9 cellular contexts compared by ENCODE assay signal in genomic region chr7:194996-195829, GRCh38. TPM values are rescaled to one million over a fixed set of nuclear protein-coding genes. Genes with fewer than 3 reads are reported as not detected.
DNase-seq lines count a peak whose midpoint lies in the region; ATAC-seq and TF ChIP-seq lines count a peak whose summit lies in the region.
"Had no signal": no experiment of that assay in that cellular context is flagged by ENCODE, and none has a peak within 500 bp of the region (broad histone marks: within the 10 kb centered on the region; RNA-seq: fewer than 3 reads in every experiment).

No MANE protein-coding gene starts in this region.

- no peak overlapping the region for H4K91ac ChIP-seq in mesenchymal stem cell (ENCODE audit: low read length)

- H3K9me3 Mint-ChIP-seq in chondrocyte (ENCODE audit: low read depth), result no peaks in the 10 kb centered on the region

- H3K4me3 ChIP-seq in heart right ventricle (peak overlapping the region in 9 of 10 donors; percentile 63 to 90 (median 73)), mesenchymal stem cell (ENCODE audit: insufficient read depth in 1 of 2, low read depth in 1 of 2, low read length in 2 of 2) (peak overlapping the region; percentile 45 to 98), vagina (peak overlapping the region; percentile 50 to 84)

- H3K4ac ChIP-seq in mesenchymal stem cell (ENCODE audit: low read depth in 1 of 2, low read length in 2 of 2), result no peak overlapping the region

- no peak for ATAC-seq in heart right ventricle
- ATAC-seq in Right ventricle myocardium superior (ENCODE audit: poor library complexity), result no peak
- ATAC-seq: stimulated activated naive CD8-positive, alpha-beta T cell treated with anti-CD3 and anti-CD28 coated beads, Interleukin-15, Interleukin-2, amounts not matched to agents 100 U/mL and 50 U/mL, for 24 hours had no signal

- H3K4me3 Mint-ChIP-seq in chondrocyte (ENCODE audit: unreplicated experiment), result peak overlapping the region; percentile 85

- peaks cover 0 to 25% (median 0%) of the 10 kb centered on the region in 7 donors for H3K27me3 ChIP-seq in heart right ventricle
- H3K27me3 ChIP-seq in mesenchymal stem cell (ENCODE audit: control insufficient read depth in 1 of 2, insufficient read depth in 1 of 2, low read length in 2 of 2), result no peaks in the 10 kb centered on the region
- no peaks in the 10 kb centered on the region for H3K27me3 ChIP-seq in vagina

- intact Hi-C loops in heart right ventricle (cut with DNase I), result loop anchor here in 3 of 10 donors (5.0 kb wide), 2 partner anchors 37 to 43 kb away; no protein-coding TSS in a partner anchor
- intact Hi-C loops in Right ventricle myocardium superior (cut with DNase I), result loop anchor here (5.0 kb wide), 1 partner anchor 43 kb away; no protein-coding TSS in a partner anchor
- intact Hi-C loops in vagina (cut with DNase I), result loop anchor here (5.0 kb wide), 1 partner anchor 42 kb away; no protein-coding TSS in a partner anchor

- H3K27ac ChIP-seq in heart right ventricle, result peak overlapping the region in 2 of 10 donors; percentile 41 to 92
- no peak overlapping the region for H3K27ac ChIP-seq in mesenchymal stem cell (ENCODE audit: low read length, poor library complexity, severe bottlenecking)
- H3K27ac ChIP-seq in vagina, result peak overlapping the region; percentile 11

- no peak for TF ChIP-seq CTCF in heart right ventricle (IDR thresholded peaks at IDR 0.05)
- TF ChIP-seq CTCF in chondrocyte (IDR thresholded peaks at IDR 0.05), result no peak
- no peak for TF ChIP-seq CTCF in vagina (IDR thresholded peaks at IDR 0.05)

- peaks cover 34% of the 10 kb centered on the region for H3K79me1 ChIP-seq in mesenchymal stem cell (replicated peaks; ENCODE audit: low read length, poor library complexity, severe bottlenecking)

- H3K36me3 ChIP-seq in heart right ventricle (peaks cover 0 to 63% (median 32%) of the 10 kb centered on the region in 9 donors), mesenchymal stem cell (ENCODE audit: control insufficient read depth in 1 of 2, insufficient read depth in 2 of 2, low read depth in 1 of 2, low read length in 2 of 2) (peaks cover 48 to 59% of the 10 kb centered on the region in 2 experiments), vagina (peaks cover 0 to 39% of the 10 kb centered on the region in 2 donors)

- peak overlapping the region; percentile 1 for H3K27ac Mint-ChIP-seq in chondrocyte (ENCODE audit: unreplicated experiment)

- peaks cover 35% of the 10 kb centered on the region for H3K36me3 Mint-ChIP-seq in chondrocyte (ENCODE audit: low read depth)

- peak overlapping the region; percentile 92 for H3K9ac ChIP-seq in mesenchymal stem cell (ENCODE audit: low read length)

- H3K18ac ChIP-seq in mesenchymal stem cell (ENCODE audit: low read depth in 1 of 2, low read length in 2 of 2), result no peak overlapping the region

- H2BK15ac ChIP-seq in mesenchymal stem cell (ENCODE audit: low read depth, poor library complexity, severe bottlenecking), result peak overlapping the region; percentile 44

- H3K27me3 Mint-ChIP-seq in chondrocyte (ENCODE audit: low read depth), result no peaks in the 10 kb centered on the region

- no peak overlapping the region for H2BK12ac ChIP-seq in mesenchymal stem cell (ENCODE audit: low read length in 2 of 2)

- H3K4me2 ChIP-seq in mesenchymal stem cell (ENCODE audit: low read length, poor library complexity, severe bottlenecking), result peak overlapping the region; percentile 89

- H2BK5ac ChIP-seq in mesenchymal stem cell (ENCODE audit: low read depth, low read length, poor library complexity, severe bottlenecking), result no peak overlapping the region

- H3K23ac ChIP-seq in mesenchymal stem cell (ENCODE audit: low read length in 2 of 2), result no peak overlapping the region

- H3K9me3 ChIP-seq in heart right ventricle (no peaks in the 10 kb centered on the region), mesenchymal stem cell (ENCODE audit: control insufficient read depth, low read length) (no peaks in the 10 kb centered on the region), vagina (no peaks in the 10 kb centered on the region)

- H4K8ac ChIP-seq in mesenchymal stem cell (ENCODE audit: low read length), result no peak overlapping the region

- H3K4me1 ChIP-seq in heart right ventricle (peaks cover 17 to 56% (median 41%) of the 10 kb centered on the region in 9 donors), mesenchymal stem cell (ENCODE audit: control insufficient read depth, insufficient read depth, low read depth, low read length) (peaks cover 39% of the 10 kb centered on the region), vagina (peaks cover 40% of the 10 kb centered on the region)

- H2BK120ac ChIP-seq in mesenchymal stem cell (ENCODE audit: low read depth, low read length), result no peak overlapping the region

- peak in 1 of 2 donors; percentile 9 for DNase-seq in heart right ventricle
- no peak for DNase-seq in Right ventricle myocardium superior
- no peak for DNase-seq in chondrocyte (ENCODE audit: low spot score)
- no peak for DNase-seq in mesenchymal stem cell
- DNase-seq in vagina (ENCODE audit: extremely low spot score in 2 of 2), result no peak
- no peak for DNase-seq in GM19238 (ENCODE audit: insufficient read length, low spot score)
- no peak for DNase-seq in germinal center (ENCODE audit: low spot score)
- DNase-seq in activated CD4-positive, alpha-beta T cell treated with anti-CD3 and anti-CD28 coated beads for 4 hours, result no peak
- DNase-seq: stimulated activated naive CD8-positive, alpha-beta T cell treated with anti-CD3 and anti-CD28 coated beads, Interleukin-15, Interleukin-2, amounts not matched to agents 100 U/mL and 50 U/mL, for 24 hours had no signal

- peak overlapping the region in 1 of 2 experiments; percentile 29 for H3K14ac ChIP-seq in mesenchymal stem cell (ENCODE audit: low read length in 2 of 2)

- 81 to 86% methylated on average over 33 of the region's 33 CpGs for whole genome bisulfite sequencing in heart right ventricle, 2 donors
- WGBS in mesenchymal stem cell, result 87% methylated on average over 33 of the region's 33 CpGs

- peaks cover 36% of the 10 kb centered on the region for H3K4me1 Mint-ChIP-seq in chondrocyte (ENCODE audit: low read depth)

- no peak overlapping the region for H2AK5ac ChIP-seq in mesenchymal stem cell (ENCODE audit: low read length, severe bottlenecking)

- TF ChIP-seq POLR2A in vagina (IDR thresholded peaks at IDR 0.05), result no peak

- H2AFZ ChIP-seq in mesenchymal stem cell (ENCODE audit: low read depth, low read length), result no peak overlapping the region

RNA-seq across cellular contexts. Expression of gene FAM20C, which starts 2.8 kb away (rescaled TPM):
- 10 to 100 TPM; 12.4 to 59.8 (median 19.2) TPM for total RNA-seq in heart right ventricle
- polyA plus RNA-seq in heart right ventricle, result 10 to 100 TPM; 12.7 to 24.0 TPM
- 23.4 TPM for total RNA-seq in Right ventricle myocardium superior
- total RNA-seq in chondrocyte, result 34.4 to 58.1 TPM (median 35.0 TPM) in 3 replicates
- polyA plus RNA-seq in mesenchymal stem cell (2013, experiment 1 of 2), result 56.3 TPM
- 57.5 TPM for polyA plus RNA-seq in mesenchymal stem cell (2013, experiment 2 of 2)
- 22.1 TPM for total RNA-seq in vagina
